ENCODE assay signal across 8 cellular contexts in the genomic region with DNA sequence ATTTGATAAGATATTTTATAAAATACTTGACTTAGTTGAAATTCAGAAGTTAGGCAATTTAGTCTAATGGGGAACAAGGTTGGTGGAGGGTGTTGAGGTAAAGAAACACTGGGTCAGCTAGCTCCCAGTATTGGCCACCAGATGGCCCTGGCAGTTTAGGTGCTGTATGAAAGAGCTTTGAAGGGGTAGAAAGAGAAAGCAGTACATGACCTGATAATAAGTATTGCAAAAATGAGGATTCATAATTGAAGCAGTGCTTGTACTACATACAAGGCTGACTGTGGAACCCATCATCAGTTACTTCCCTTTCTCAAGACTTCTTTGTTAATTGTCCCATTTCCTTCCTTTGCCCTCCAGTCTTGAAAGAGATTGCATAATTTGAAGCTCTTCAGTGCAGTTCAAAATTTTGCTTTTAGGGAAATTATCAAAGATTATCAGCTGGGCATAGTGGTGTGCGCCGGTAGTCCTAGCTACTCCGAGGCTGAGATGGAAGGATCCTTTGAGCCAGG. TPM values are rescaled to one million over a fixed set of nuclear protein-coding genes. Genes with fewer than 3 reads are reported as not detected.
A peak's percentile ranks its signal among the peaks of the same experiment; 100 is the strongest.
DNase-seq lines count a peak whose midpoint lies in the region; ATAC-seq lines count a peak whose summit lies in the region.

No MANE protein-coding gene starts in this region.

- no peak overlapping the region for H3K4me3 Mint-ChIP-seq in activated T-helper 17 cell treated with anti-CD3 and anti-CD28 coated beads, Interleukin-2, amount 50 U/mL, for 72 hours

- peaks cover 7% of the 10 kb centered on the region for H3K4me1 Mint-ChIP-seq in activated T-helper 17 cell treated with anti-CD3 and anti-CD28 coated beads, Interleukin-2, amount 50 U/mL, for 72 hours

- H3K27me3 Mint-ChIP-seq in activated T-helper 17 cell treated with anti-CD3 and anti-CD28 coated beads, Interleukin-2, amount 50 U/mL, for 72 hours: no peaks in the 10 kb centered on the region

- DNase-seq in activated T-cell treated with anti-CD3 and anti-CD28 coated beads, Interleukin-2, amount 50 U/mL, for 48 hours: peak; percentile 34 to 37
- no peak for DNase-seq in activated T-cell treated with anti-CD3 and anti-CD28 coated beads for 4 hours
- peak; percentile 40 for DNase-seq in NCI-H1105 treated with DMSO at 0.1 percent for 48 hours (lab: John Stamatoyannopoulos, UW)
- DNase-seq in hepatic stellate cell (ENCODE audit: low spot score): peak; percentile 25
- peak; percentile 74 for DNase-seq in superior temporal gyrus (ENCODE audit: extremely low spot score)
- no peak for DNase-seq in DMS114 treated with DMSO at 0.1 percent for 48 hours (lab: John Stamatoyannopoulos, UW; ENCODE audit: unreplicated experiment)

- peaks cover 3% of the 10 kb centered on the region for H3K9me3 Mint-ChIP-seq in activated T-helper 17 cell treated with anti-CD3 and anti-CD28 coated beads, Interleukin-2, amount 50 U/mL, for 72 hours

- peak; percentile 52 for ATAC-seq in activated T-helper 17 cell treated with anti-CD3 and anti-CD28 coated beads, Interleukin-2, amount 50 U/mL, for 72 hours (replicated peaks)
- ATAC-seq in HG02973 (IDR thresholded peaks at IDR 0.05; ENCODE audit: unreplicated experiment): no peak

- no peaks in the 10 kb centered on the region for H3K36me3 Mint-ChIP-seq in activated T-helper 17 cell treated with anti-CD3 and anti-CD28 coated beads, Interleukin-2, amount 50 U/mL, for 72 hours (ENCODE audit: low read depth)

- H3K27ac Mint-ChIP-seq in activated T-helper 17 cell treated with anti-CD3 and anti-CD28 coated beads, Interleukin-2, amount 50 U/mL, for 72 hours: no peak overlapping the region

RNA-seq across cellular contexts. Expression of a gene that starts 29.4 kb away (rescaled TPM):
- total RNA-seq in activated T-helper 17 cell treated with anti-CD3 and anti-CD28 coated beads, Interleukin-2, amount 50 U/mL, for 72 hours: 10 to 100 TPM; 23.4 to 63.9 TPM

Comparison
In these comparisons a context has a peak if more than half of its experiments do, and no peak if none do; other contexts are left out.
1. DNase-seq: peak in activated T-cell treated with anti-CD3 and anti-CD28 coated beads, Interleukin-2, amount 50 U/mL, for 48 hours (2 of 2), NCI-H1105 treated with DMSO at 0.1 percent for 48 hours (single experiment), hepatic stellate cell (single experiment) and superior temporal gyrus (single experiment); none in activated T-cell treated with anti-CD3 and anti-CD28 coated beads for 4 hours (single experiment) and DMS114 treated with DMSO at 0.1 percent for 48 hours (single experiment).